In the genomic region with DNA sequence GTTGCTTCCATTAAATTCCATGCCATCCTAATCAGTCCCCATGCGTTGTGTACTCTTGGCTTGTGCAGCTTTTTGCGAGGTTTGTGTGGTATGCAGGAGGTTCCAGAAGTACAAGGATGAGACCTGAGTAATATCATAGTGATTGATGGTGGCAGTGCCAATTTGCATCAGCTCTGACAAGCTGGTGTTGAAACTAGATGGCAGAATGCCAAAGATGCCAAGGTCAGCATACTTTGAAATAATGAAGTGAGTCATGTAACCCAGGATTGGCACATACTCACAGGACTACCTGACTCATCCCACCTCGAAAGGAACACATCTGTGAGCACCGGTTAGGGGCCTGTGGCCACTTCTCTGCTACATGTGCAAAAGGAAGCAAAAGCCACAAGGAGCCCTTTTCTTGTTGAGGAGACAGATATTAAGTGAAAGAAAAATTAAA, we compare ENCODE assay signal across 9 cellular contexts. TPM values are rescaled to one million over a fixed set of nuclear protein-coding genes. Genes with fewer than 3 reads are reported as not detected.
DNase-seq lines count a peak whose midpoint lies in the region; ATAC-seq and TF ChIP-seq lines count a peak whose summit lies in the region.
"Had no signal": no experiment of that assay in that cellular context is flagged by ENCODE, and none has a peak within 500 bp of the region (broad histone marks: within the 10 kb centered on the region; RNA-seq: fewer than 3 reads in every experiment).

No MANE protein-coding gene starts in this region.

- no peaks in the 10 kb centered on the region for H3K9me2 ChIP-seq in GM23248 (ENCODE audit: insufficient read depth)

- no peak for TF ChIP-seq POLR2A in tibial nerve (IDR thresholded peaks at IDR 0.05)

- CTCF ChIA-PET in naive thymus-derived CD4-positive, alpha-beta T cell (lab: Charles Lee), result no interaction called here

- H3K27ac ChIP-seq in GM23248 (no peak overlapping the region), VCaP (peak overlapping the region; percentile 86), tibial nerve (peak overlapping the region; percentile 19 to 86 (median 72))
- no peak overlapping the region for H3K27ac ChIP-seq in naive thymus-derived CD4-positive, alpha-beta T cell (ENCODE audit: low read depth, low read length)
- H3K27ac ChIP-seq: SK-N-MC had no signal

- no peaks in the 10 kb centered on the region for H3K27me3 ChIP-seq in GM23248 (replicated peaks; ENCODE audit: insufficient read depth)
- no peaks in the 10 kb centered on the region for H3K27me3 ChIP-seq in naive thymus-derived CD4-positive, alpha-beta T cell (ENCODE audit: control insufficient read depth in 2 of 2, insufficient read depth in 2 of 2, low read length in 2 of 2)
- H3K27me3 ChIP-seq in tibial nerve, result no peaks in the 10 kb centered on the region

- in situ Hi-C loops in GM23248 (cut with MboI), result no loop called here

- H3K27ac Mint-ChIP-seq in central memory CD8-positive, alpha-beta T cell (ENCODE audit: low read depth), result no peak overlapping the region
- peak overlapping the region in 1 of 9 donors; percentile 27 for H3K27ac Mint-ChIP-seq in naive thymus-derived CD4-positive, alpha-beta T cell

- H3K4me1 Mint-ChIP-seq in central memory CD8-positive, alpha-beta T cell, result peaks cover 32% of the 10 kb centered on the region
- peaks cover 24 to 42% (median 40%) of the 10 kb centered on the region in 7 donors for H3K4me1 Mint-ChIP-seq in naive thymus-derived CD4-positive, alpha-beta T cell

- H3K36me3 Mint-ChIP-seq in central memory CD8-positive, alpha-beta T cell (ENCODE audit: insufficient read depth), result peaks cover 1% of the 10 kb centered on the region
- peaks cover 0 to 14% (median 4%) of the 10 kb centered on the region in 5 donors for H3K36me3 Mint-ChIP-seq in naive thymus-derived CD4-positive, alpha-beta T cell

- H4K20me1 ChIP-seq in GM23248 (ENCODE audit: insufficient read depth), result no peaks in the 10 kb centered on the region

- ATAC-seq in central memory CD8-positive, alpha-beta T cell (replicated peaks; ENCODE audit: extremely low read depth, poor library complexity, severe bottlenecking), result peak; percentile 93
- peak; percentile 90 for ATAC-seq in naive thymus-derived CD4-positive, alpha-beta T cell

- H3K9me3 ChIP-seq in GM23248 (ENCODE audit: low read depth) (no peaks in the 10 kb centered on the region), tibial nerve (no peaks in the 10 kb centered on the region)
- H3K9me3 ChIP-seq in naive thymus-derived CD4-positive, alpha-beta T cell (ENCODE audit: control insufficient read depth in 2 of 3, low read length in 3 of 3), result no peaks in the 10 kb centered on the region

- no peaks in the 10 kb centered on the region for H3K36me3 ChIP-seq in GM23248 (ENCODE audit: low read depth)
- no peaks in the 10 kb centered on the region for H3K36me3 ChIP-seq in naive thymus-derived CD4-positive, alpha-beta T cell (ENCODE audit: control insufficient read depth in 2 of 3, insufficient read depth in 3 of 3, low read length in 3 of 3)
- no peaks in the 10 kb centered on the region for H3K36me3 ChIP-seq in tibial nerve

- no peaks in the 10 kb centered on the region for H3K9me3 Mint-ChIP-seq in central memory CD8-positive, alpha-beta T cell
- H3K9me3 Mint-ChIP-seq in naive thymus-derived CD4-positive, alpha-beta T cell, result no peaks in the 10 kb centered on the region

- peaks cover 28% of the 10 kb centered on the region for H3K4me1 ChIP-seq in GM23248 (ENCODE audit: insufficient read depth)
- peaks cover 25 to 44% of the 10 kb centered on the region in 2 donors for H3K4me1 ChIP-seq in naive thymus-derived CD4-positive, alpha-beta T cell (ENCODE audit: control insufficient read depth in 2 of 2, insufficient read depth in 2 of 2, low read length in 2 of 2)
- H3K4me1 ChIP-seq in tibial nerve, result peaks cover 0 to 58% (median 43%) of the 10 kb centered on the region in 4 donors

- no peaks in the 10 kb centered on the region for H3K27me3 Mint-ChIP-seq in central memory CD8-positive, alpha-beta T cell
- no peaks in the 10 kb centered on the region for H3K27me3 Mint-ChIP-seq in naive thymus-derived CD4-positive, alpha-beta T cell

- H3F3A ChIP-seq in GM23248 (ENCODE audit: insufficient read depth), result peaks cover 37% of the 10 kb centered on the region

- no peak overlapping the region for H3K9ac ChIP-seq in GM23248

- WGBS in GM23248 (ENCODE audit: low coverage in 1 of 2, low lambda C conversion rate in 2 of 2, missing lambda C conversion rate in 2 of 2), 2 experiments, result 14 to 17% methylated on average over 4 of the region's 4 CpGs
- 40 to 47% methylated on average over 4 of the region's 4 CpGs for WGBS in tibial nerve, 2 donors

- H3K4me3 ChIP-seq in GM23248, result no peak overlapping the region
- no peak overlapping the region for H3K4me3 ChIP-seq in naive thymus-derived CD4-positive, alpha-beta T cell (ENCODE audit: low read length)
- H3K4me3 ChIP-seq in tibial nerve, result no peak overlapping the region
- H3K4me3 ChIP-seq: SK-N-MC had no signal

- H3K4me2 ChIP-seq in GM23248 (ENCODE audit: unreplicated experiment), result peak overlapping the region; percentile 41

- H3K79me2 ChIP-seq in GM23248 (ENCODE audit: insufficient read depth), result no peaks in the 10 kb centered on the region

- no peak for TF ChIP-seq CTCF in VCaP (conservative IDR thresholded peaks at IDR 0.05)
- no peak for TF ChIP-seq CTCF in tibial nerve (IDR thresholded peaks at IDR 0.05)

- H3K4me3 Mint-ChIP-seq in central memory CD8-positive, alpha-beta T cell, result no peak overlapping the region
- H3K4me3 Mint-ChIP-seq in naive thymus-derived CD4-positive, alpha-beta T cell, result no peak overlapping the region

- peak in 1 of 2 donors; percentile 48 for TF ChIP-seq EP300 in tibial nerve (IDR thresholded peaks at IDR 0.05)

- POLR2A ChIA-PET in naive thymus-derived CD4-positive, alpha-beta T cell (lab: Charles Lee), result no interaction called here

- DNase-seq in EH (ENCODE audit: low read depth), result peak; percentile 70
- peak; percentile 86 for DNase-seq in GM23248
- peak; percentile 98 for DNase-seq in LHCN-M2 (ENCODE audit: low read depth)
- DNase-seq in central memory CD8-positive, alpha-beta T cell (ENCODE audit: low spot score in 2 of 2), result peak; percentile 20 to 59
- peak in 2 of 9 donors; percentile 21 to 46 for DNase-seq in naive thymus-derived CD4-positive, alpha-beta T cell
- peak in 1 of 2 donors; percentile 43 for DNase-seq in tibial nerve (ENCODE audit: low spot score in 2 of 2)
- DNase-seq in cerebellar nuclear complex (lab: John Stamatoyannopoulos, UW), result no peak

- H2AFZ ChIP-seq in GM23248, result no peak overlapping the region

- intact Hi-C loops in naive thymus-derived CD4-positive, alpha-beta T cell (cut with micrococcal nuclease), result loop anchor here in 1 of 2 donors (1.0 to 2.0 kb wide), 2 partner anchors 8 to 14 kb away; a partner anchor contains a TSS

RNA-seq across cellular contexts. Expression of a gene that starts 14.3 kb away (rescaled TPM):
- total RNA-seq in GM23248 (2014; rRNA removed; shearing (Covaris generic)), result 10.4 and 13.5 TPM in 2 replicates
- polyA plus RNA-seq in GM23248 (2016; fragmentation: Nextera tagmentation; extraction: Ambion mirVana), result 1.5 TPM in 2 replicates
- total RNA-seq in LHCN-M2 (2014; rRNA removed), result 13.2 and 15.2 TPM in 2 replicates
- 3.1 TPM for polyA plus RNA-seq in LHCN-M2 (2012)
- 100 to 1,000 TPM in 1 of 5 experiments, 10 to 100 TPM in 4; 58.5 to 127 (median 62.5) TPM for total RNA-seq in naive thymus-derived CD4-positive, alpha-beta T cell
- 1 to 10 TPM; 1.7 to 2.4 TPM for polyA plus RNA-seq in naive thymus-derived CD4-positive, alpha-beta T cell
- total RNA-seq in tibial nerve, result 10 to 100 TPM; 34.5 to 87.2 (median 60.1) TPM

RNA-seq across cellular contexts. Expression of a gene that starts 42.5 kb away (rescaled TPM):
- total RNA-seq in GM23248 (2014; rRNA removed; shearing (Covaris generic)), result not detected in 2 replicates
- polyA plus RNA-seq in GM23248 (2016; fragmentation: Nextera tagmentation; extraction: Ambion mirVana), result 0.16 TPM in 1 of 2 replicates, not detected in the other
- total RNA-seq in LHCN-M2 (2014; rRNA removed), result not detected in 2 replicates
- polyA plus RNA-seq in LHCN-M2 (2012), result not detected
- not detected for total RNA-seq in naive thymus-derived CD4-positive, alpha-beta T cell
- under 1 TPM; 0.29 to 0.60 TPM for polyA plus RNA-seq in naive thymus-derived CD4-positive, alpha-beta T cell
- not detected for total RNA-seq in tibial nerve

Comparison
In these comparisons a context has a peak if more than half of its experiments do, and no peak if none do; other contexts are left out.
1. DNase-seq: peak in EH (single experiment), GM23248 (single experiment), LHCN-M2 (single experiment) and central memory CD8-positive, alpha-beta T cell (2 of 2); none in cerebellar nuclear complex (0 of 2).
2. H3K27ac ChIP-seq: peak in VCaP (single experiment) and tibial nerve (4 of 4); none in GM23248 (single experiment) and naive thymus-derived CD4-positive, alpha-beta T cell (single experiment).